In genomic region chr20:58718121-58718563, GRCh38 we compare ENCODE assay signal across 17 cellular contexts. TPM values are rescaled to one million over a fixed set of nuclear protein-coding genes. Genes with fewer than 3 reads are reported as not detected.
A peak's percentile ranks its signal among the peaks of the same experiment; 100 is the strongest.
DNase-seq lines count a peak whose midpoint lies in the region; ATAC-seq and TF ChIP-seq lines count a peak whose summit lies in the region.
"Had no signal": no experiment of that assay in that cellular context is flagged by ENCODE, and none has a peak within 500 bp of the region (broad histone marks: within the 10 kb centered on the region; RNA-seq: fewer than 3 reads in every experiment).

No MANE protein-coding gene starts in this region.

- no peak for TF ChIP-seq POLR2A in NB4 (IDR thresholded peaks at IDR 0.05; ENCODE audit: extremely low read depth, insufficient read length)

- intact Hi-C loops in posterior vena cava (cut with DNase I): no loop called here

- no peak for TF ChIP-seq CTCF in NB4 (IDR thresholded peaks at IDR 0.05; ENCODE audit: low read depth, low read length)

- ATAC-seq in GM21367 (IDR thresholded peaks at IDR 0.05; ENCODE audit: unreplicated experiment): no peak

- no peak overlapping the region for H3K4me3 ChIP-seq in NB4 (ENCODE audit: low read depth, low read length)
- H3K4me3 ChIP-seq: esophagus squamous epithelium, thoracic aorta had no signal

- peak; percentile 4 for DNase-seq in activated naive CD4-positive, alpha-beta T cell treated with anti-CD3 and anti-CD28 coated beads, Interleukin-2, amount 50 U/mL, for 16 hours
- no peak for DNase-seq in activated naive CD4-positive, alpha-beta T cell treated with Interleukin-2 at 50 U/mL for 16 hours
- peak; percentile 1 for DNase-seq in NB4 (ENCODE audit: low read depth)
- peak; percentile 2 for DNase-seq in hepatic stellate cell (ENCODE audit: low spot score)
- DNase-seq in posterior vena cava (ENCODE audit: low spot score): peak; percentile 64
- no peak for DNase-seq in NK-92 (lab: John Stamatoyannopoulos, UW; ENCODE audit: unreplicated experiment)
- no peak for DNase-seq in NCI-H226
- DNase-seq: activated naive CD8-positive, alpha-beta T cell treated with anti-CD3 and anti-CD28 coated beads for 36 hours; activated T-cell treated with anti-CD3 and anti-CD28 coated beads for 4 hours; EL; esophagus squamous epithelium; NCI-H146; RPMI8226; small intestine; T-helper 1 cell had no signal

RNA-seq across cellular contexts. Expression of gene NPEPL1, which starts 25.5 kb away (rescaled TPM):
- 10 to 100 TPM; 28.5 to 31.4 TPM for total RNA-seq in posterior vena cava

Comparison
In these comparisons a context has a peak if more than half of its experiments do, and no peak if none do; other contexts are left out.
1. DNase-seq: peak in activated naive CD4-positive, alpha-beta T cell treated with anti-CD3 and anti-CD28 coated beads, Interleukin-2, amount 50 U/mL, for 16 hours (single experiment), NB4 (single experiment), hepatic stellate cell (single experiment) and posterior vena cava (single experiment); none in activated naive CD4-positive, alpha-beta T cell treated with Interleukin-2 at 50 U/mL for 16 hours (single experiment), NK-92 (single experiment) and NCI-H226 (single experiment).